12 cellular contexts compared by ENCODE assay signal in the genomic region with DNA sequence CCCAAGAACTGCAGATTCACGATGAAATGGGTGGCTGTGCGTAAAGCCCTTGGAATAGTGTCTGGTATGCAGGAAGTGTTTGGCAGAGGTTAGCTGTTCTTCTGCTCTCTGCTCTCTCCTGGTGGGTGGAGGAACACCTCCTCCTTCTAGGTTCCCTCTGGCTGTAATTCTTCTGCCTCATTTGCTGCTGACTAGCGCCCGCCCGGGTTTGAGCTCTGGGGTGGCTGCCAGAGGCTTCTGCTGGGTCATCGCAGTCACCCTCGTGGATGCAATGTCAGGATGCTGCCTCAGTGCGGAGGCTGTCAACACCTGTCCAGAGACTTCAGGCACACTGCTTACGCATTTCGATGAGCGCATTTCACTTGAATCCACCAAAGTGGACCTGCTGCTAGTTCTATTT. TPM values are rescaled to one million over a fixed set of nuclear protein-coding genes. Genes with fewer than 3 reads are reported as not detected.
A peak's percentile ranks its signal among the peaks of the same experiment; 100 is the strongest.
DNase-seq lines count a peak whose midpoint lies in the region; ATAC-seq lines count a peak whose summit lies in the region.
"Had no signal": no experiment of that assay in that cellular context is flagged by ENCODE, and none has a peak within 500 bp of the region (broad histone marks: within the 10 kb centered on the region; RNA-seq: fewer than 3 reads in every experiment).

No MANE protein-coding gene starts in this region.

- no peaks in the 10 kb centered on the region for H3K79me2 ChIP-seq in mesendoderm (ENCODE audit: control insufficient read depth, insufficient read depth, low read length)

- H4K8ac ChIP-seq in mesendoderm (ENCODE audit: low read depth, low read length): no peak overlapping the region

- peaks cover 83% of the 10 kb centered on the region for H3K4me1 Mint-ChIP-seq in activated CD4-positive, alpha-beta T cell treated with anti-CD3 and anti-CD28 coated beads, Interleukin-2, amount 10 ng/mL, durations not matched to agents 24 days and 14 days
- H3K4me1 Mint-ChIP-seq in dendritic cell treated with granulocyte-macrophage colony-stimulating factor and Interleukin-4, amounts not matched to agents 40 ng/mL and 50 ng/mL, for 4 days (ENCODE audit: low read depth): peaks cover 92% of the 10 kb centered on the region
- H3K4me1 Mint-ChIP-seq in stimulated activated effector memory CD8-positive, alpha-beta T cell treated with anti-CD3 and anti-CD28 coated beads, Interleukin-12 subunit alpha, Interleukin-12 subunit beta, amount 100 ng/mL, for 72 hours: peaks cover 96% of the 10 kb centered on the region

- H3K4me3 Mint-ChIP-seq in activated CD4-positive, alpha-beta T cell treated with anti-CD3 and anti-CD28 coated beads, Interleukin-2, amount 10 ng/mL, durations not matched to agents 24 days and 14 days: peak overlapping the region; percentile 53
- H3K4me3 Mint-ChIP-seq in dendritic cell treated with granulocyte-macrophage colony-stimulating factor and Interleukin-4, amounts not matched to agents 40 ng/mL and 50 ng/mL, for 4 days: peak overlapping the region; percentile 47
- peak overlapping the region; percentile 72 for H3K4me3 Mint-ChIP-seq in stimulated activated effector memory CD8-positive, alpha-beta T cell treated with anti-CD3 and anti-CD28 coated beads, Interleukin-12 subunit alpha, Interleukin-12 subunit beta, amount 100 ng/mL, for 72 hours

- intact Hi-C loops in activated CD4-positive, alpha-beta T cell treated with anti-CD3 and anti-CD28 coated beads, Interleukin-2, amount 10 ng/mL, durations not matched to agents 24 days and 14 days (cut with micrococcal nuclease): loop anchor here (1.0 to 5.0 kb wide), 4 partner anchors 9 to 684 kb away; no protein-coding TSS in a partner anchor
- intact Hi-C loops in dendritic cell treated with granulocyte-macrophage colony-stimulating factor and Interleukin-4, amounts not matched to agents 40 ng/mL and 50 ng/mL, for 4 days (cut with micrococcal nuclease): no loop called here

- H2BK15ac ChIP-seq in mesendoderm (replicated peaks; ENCODE audit: low read depth): no peak overlapping the region

- H3K9me3 Mint-ChIP-seq in activated CD4-positive, alpha-beta T cell treated with anti-CD3 and anti-CD28 coated beads, Interleukin-2, amount 10 ng/mL, durations not matched to agents 24 days and 14 days: no peaks in the 10 kb centered on the region
- H3K9me3 Mint-ChIP-seq in dendritic cell treated with granulocyte-macrophage colony-stimulating factor and Interleukin-4, amounts not matched to agents 40 ng/mL and 50 ng/mL, for 4 days: no peaks in the 10 kb centered on the region
- H3K9me3 Mint-ChIP-seq in stimulated activated effector memory CD8-positive, alpha-beta T cell treated with anti-CD3 and anti-CD28 coated beads, Interleukin-12 subunit alpha, Interleukin-12 subunit beta, amount 100 ng/mL, for 72 hours: no peaks in the 10 kb centered on the region

- no peaks in the 10 kb centered on the region for H3K27me3 ChIP-seq in mesendoderm (ENCODE audit: insufficient read depth, low read length, poor library complexity)

- H3K79me1 ChIP-seq in mesendoderm (ENCODE audit: low read length): no peaks in the 10 kb centered on the region

- H3K4me2 ChIP-seq in mesendoderm (ENCODE audit: low read length): no peak overlapping the region

- no peak overlapping the region for H3K56ac ChIP-seq in mesendoderm (ENCODE audit: low read length)

- no peak overlapping the region for H2BK5ac ChIP-seq in mesendoderm (ENCODE audit: low read length)

- no peak for ATAC-seq in stimulated activated effector memory CD8-positive, alpha-beta T cell treated with anti-CD3 and anti-CD28 coated beads, Interleukin-12 subunit alpha, Interleukin-12 subunit beta, amount 100 ng/mL, for 72 hours
- ATAC-seq: PC-3 had no signal

- no peak overlapping the region for H2BK120ac ChIP-seq in mesendoderm (ENCODE audit: low read depth, low read length)

- no peak overlapping the region for H3K18ac ChIP-seq in mesendoderm (ENCODE audit: low read length)

- H3K4me1 ChIP-seq in mesendoderm (ENCODE audit: control insufficient read depth, low read depth, low read length): no peaks in the 10 kb centered on the region

- WGBS in mesendoderm (ENCODE audit: extremely low coverage, insufficient coverage, low lambda C conversion rate): no CpG with 5 or more reads among the region's 11 CpGs

- H3K27ac Mint-ChIP-seq in activated CD4-positive, alpha-beta T cell treated with anti-CD3 and anti-CD28 coated beads, Interleukin-2, amount 10 ng/mL, durations not matched to agents 24 days and 14 days: peak overlapping the region; percentile 97
- H3K27ac Mint-ChIP-seq in dendritic cell treated with granulocyte-macrophage colony-stimulating factor and Interleukin-4, amounts not matched to agents 40 ng/mL and 50 ng/mL, for 4 days: peak overlapping the region; percentile 94
- peak overlapping the region; percentile 98 for H3K27ac Mint-ChIP-seq in stimulated activated effector memory CD8-positive, alpha-beta T cell treated with anti-CD3 and anti-CD28 coated beads, Interleukin-12 subunit alpha, Interleukin-12 subunit beta, amount 100 ng/mL, for 72 hours

- H3K36me3 Mint-ChIP-seq in activated CD4-positive, alpha-beta T cell treated with anti-CD3 and anti-CD28 coated beads, Interleukin-2, amount 10 ng/mL, durations not matched to agents 24 days and 14 days (ENCODE audit: low read depth): peaks cover 49% of the 10 kb centered on the region
- H3K36me3 Mint-ChIP-seq in dendritic cell treated with granulocyte-macrophage colony-stimulating factor and Interleukin-4, amounts not matched to agents 40 ng/mL and 50 ng/mL, for 4 days (ENCODE audit: low read depth): peaks cover 53% of the 10 kb centered on the region
- H3K36me3 Mint-ChIP-seq in stimulated activated effector memory CD8-positive, alpha-beta T cell treated with anti-CD3 and anti-CD28 coated beads, Interleukin-12 subunit alpha, Interleukin-12 subunit beta, amount 100 ng/mL, for 72 hours: peaks cover 32% of the 10 kb centered on the region

- no peak overlapping the region for H4K5ac ChIP-seq in mesendoderm (ENCODE audit: low read length)

- no peaks in the 10 kb centered on the region for H3K36me3 ChIP-seq in mesendoderm (ENCODE audit: control insufficient read depth, insufficient read depth, low read length)
- H3K36me3 ChIP-seq: lower lobe of right lung had no signal

- no peak overlapping the region for H2AK5ac ChIP-seq in mesendoderm (ENCODE audit: low read length)

- H3K27ac ChIP-seq in mesendoderm (ENCODE audit: low read depth, low read length): no peak overlapping the region
- H3K27ac ChIP-seq: lower lobe of right lung had no signal

- no peak overlapping the region for H3K4ac ChIP-seq in mesendoderm (ENCODE audit: low read depth, low read length)

- no peaks in the 10 kb centered on the region for H3K27me3 Mint-ChIP-seq in activated CD4-positive, alpha-beta T cell treated with anti-CD3 and anti-CD28 coated beads, Interleukin-2, amount 10 ng/mL, durations not matched to agents 24 days and 14 days
- H3K27me3 Mint-ChIP-seq in dendritic cell treated with granulocyte-macrophage colony-stimulating factor and Interleukin-4, amounts not matched to agents 40 ng/mL and 50 ng/mL, for 4 days: no peaks in the 10 kb centered on the region

- DNase-seq in activated CD4-positive, alpha-beta T cell treated with anti-CD3 and anti-CD28 coated beads, Interleukin-2, amount 10 ng/mL, durations not matched to agents 24 days and 14 days: peak; percentile 60
- no peak for DNase-seq in activated CD4-positive, alpha-beta T cell treated with anti-CD3 and anti-CD28 coated beads for 4 hours
- peak; percentile 23 for DNase-seq in NCI-H446 treated with DMSO at 0.1 percent for 48 hours (lab: John Stamatoyannopoulos, UW)
- no peak for DNase-seq in stimulated activated effector memory CD8-positive, alpha-beta T cell treated with anti-CD3 and anti-CD28 coated beads, Interleukin-12 subunit alpha, Interleukin-12 subunit beta, amount 100 ng/mL, for 72 hours (ENCODE audit: low spot score in 2 of 2)
- no peak for DNase-seq in mesendoderm
- DNase-seq in stimulated activated CD4-positive, alpha-beta T cell treated with anti-CD3 and anti-CD28 coated beads, Interleukin-12 subunit alpha, Interleukin-12 subunit beta, amount 100 ng/mL, for 4 hours: no peak
- no peak for DNase-seq in NCI-H1048 (lab: John Stamatoyannopoulos, UW)
- DNase-seq: AML-193, lower lobe of right lung, NCI-H1092 treated with DMSO at 0.1 percent for 48 hours, PC-3 had no signal

- no peak overlapping the region for H3K4me3 ChIP-seq in mesendoderm (ENCODE audit: low read length)
- H3K4me3 ChIP-seq: lower lobe of right lung had no signal

- H3K9ac ChIP-seq in mesendoderm (ENCODE audit: low read length): no peak overlapping the region

- no peak overlapping the region for H3K23ac ChIP-seq in mesendoderm (ENCODE audit: low read length)

RNA-seq across cellular contexts. Expression of gene DOCK2, which starts 11.7 kb away (rescaled TPM):
- total RNA-seq in activated CD4-positive, alpha-beta T cell treated with anti-CD3 and anti-CD28 coated beads, Interleukin-2, amount 10 ng/mL, durations not matched to agents 24 days and 14 days: 206 and 215 TPM in 2 replicates
- 2.4 TPM for polyA plus RNA-seq in mesendoderm (2013, experiment 1 of 2)
- 2.4 TPM for polyA plus RNA-seq in mesendoderm (2013, experiment 2 of 2)

Comparison
In these comparisons a context has a peak if more than half of its experiments do, and no peak if none do; other contexts are left out.
1. DNase-seq: peak in activated CD4-positive, alpha-beta T cell treated with anti-CD3 and anti-CD28 coated beads, Interleukin-2, amount 10 ng/mL, durations not matched to agents 24 days and 14 days (single experiment) and NCI-H446 treated with DMSO at 0.1 percent for 48 hours (single experiment); none in activated CD4-positive, alpha-beta T cell treated with anti-CD3 and anti-CD28 coated beads for 4 hours (0 of 2), stimulated activated effector memory CD8-positive, alpha-beta T cell treated with anti-CD3 and anti-CD28 coated beads, Interleukin-12 subunit alpha, Interleukin-12 subunit beta, amount 100 ng/mL, for 72 hours (0 of 2), mesendoderm (single experiment), stimulated activated CD4-positive, alpha-beta T cell treated with anti-CD3 and anti-CD28 coated beads, Interleukin-12 subunit alpha, Interleukin-12 subunit beta, amount 100 ng/mL, for 4 hours (single experiment) and NCI-H1048 (single experiment).
2. Peak in every context shown above with its lines, with median percentiles within 50 percentile points of each other: H3K27ac Mint-ChIP-seq and H3K4me3 Mint-ChIP-seq.